In the genomic region with DNA sequence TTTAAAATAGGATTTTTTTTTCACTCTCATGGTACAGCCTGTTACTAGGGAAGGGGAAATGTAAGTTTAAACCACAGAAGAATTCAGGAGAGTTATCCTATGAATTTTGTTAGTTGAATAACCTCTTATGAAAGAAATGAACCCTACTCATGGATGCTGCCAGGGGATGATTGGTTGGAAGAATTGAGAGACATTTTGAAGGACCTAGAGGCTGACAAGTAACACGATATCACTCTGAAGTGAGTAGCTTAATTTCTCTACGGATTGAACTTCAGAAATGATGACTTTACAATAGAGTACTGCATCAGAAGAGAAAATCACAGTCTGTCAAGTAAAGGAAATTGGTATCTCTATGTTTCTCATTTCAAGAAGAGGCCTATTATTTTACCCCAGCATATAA, we compare ENCODE assay signal across 25 cellular contexts.
"Had no signal": no experiment of that assay in that cellular context is flagged by ENCODE, and none has a peak within 500 bp of the region (broad histone marks: within the 10 kb centered on the region; RNA-seq: fewer than 3 reads in every experiment).

No MANE protein-coding gene starts in this region.

- DNase-seq: activated CD4-positive, alpha-beta T cell treated with anti-CD3 and anti-CD28 coated beads, Interleukin-2, amount 50 U/mL, for 1 hour; activated CD8-positive, alpha-beta T cell treated with anti-CD3 and anti-CD28 coated beads, Interleukin-2, amount 10 ng/mL, durations not matched to agents 7 days and 5 days; activated gamma-delta T cell; gastrocnemius medialis; hypothalamus; left cardiac atrium; midbrain; ovary; stimulated activated CD4-positive, alpha-beta T cell treated with anti-CD3 and anti-CD28 coated beads, Interleukin-2, amount 100 ng/mL, for 24 hours; stimulated activated naive CD8-positive, alpha-beta T cell treated with anti-CD3 and anti-CD28 coated beads, Interleukin-15, amount 100 ng/mL, for 72 hours; T-cell had no signal

- H3K27me3 Mint-ChIP-seq: activated naive CD4-positive, alpha-beta T cell treated with anti-CD3 and anti-CD28 coated beads, Interleukin-2, amount 50 U/mL, for 24 hours; natural killer cell treated with Interleukin-12 subunit alpha and Interleukin-12 subunit beta and Interleukin-15 and Interleukin-18, amount 100 ng/mL, for 72 hours; stimulated activated naive CD8-positive, alpha-beta T cell treated with anti-CD3 and anti-CD28 coated beads, Interleukin-15, amount 100 ng/mL, for 72 hours; T-cell had no signal

- H3K9me3 ChIP-seq: ascending aorta, gastrocnemius medialis, neutrophil, ovary, prostate gland, right atrium auricular region, suprapubic skin, tibial nerve had no signal

- ATAC-seq: activated CD4-positive, CD25-positive, alpha-beta regulatory T cell treated with anti-CD3 and anti-CD28 coated beads, Interleukin-2, amount 50 U/mL, for 24 hours; activated CD8-positive, alpha-beta T cell treated with anti-CD3 and anti-CD28 coated beads, Interleukin-2, amount 10 ng/mL, durations not matched to agents 7 days and 5 days; gastrocnemius medialis; left cardiac atrium; natural killer cell treated with Interleukin-12 subunit alpha and Interleukin-12 subunit beta and Interleukin-15 and Interleukin-18, amount 100 ng/mL, for 72 hours; stimulated activated effector memory CD8-positive, alpha-beta T cell treated with anti-CD3 and anti-CD28 coated beads, Interleukin-12 subunit alpha, Interleukin-12 subunit beta, amount 100 ng/mL, for 72 hours; stimulated activated naive CD8-positive, alpha-beta T cell treated with anti-CD3 and anti-CD28 coated beads, Interleukin-15, amount 100 ng/mL, for 72 hours; T-cell had no signal

- H3K27me3 ChIP-seq: ascending aorta, gastrocnemius medialis, neutrophil, ovary, right atrium auricular region, suprapubic skin, tibial nerve had no signal

- H3K4me1 ChIP-seq: ascending aorta, gastrocnemius medialis, prostate gland, right atrium auricular region, suprapubic skin, tibial nerve had no signal

- H3K4me1 Mint-ChIP-seq: activated naive CD4-positive, alpha-beta T cell treated with anti-CD3 and anti-CD28 coated beads, Interleukin-2, amount 50 U/mL, for 24 hours; stimulated activated effector memory CD8-positive, alpha-beta T cell treated with anti-CD3 and anti-CD28 coated beads, Interleukin-12 subunit alpha, Interleukin-12 subunit beta, amount 100 ng/mL, for 72 hours; stimulated activated naive CD8-positive, alpha-beta T cell treated with anti-CD3 and anti-CD28 coated beads, Interleukin-15, amount 100 ng/mL, for 72 hours; T-cell had no signal

- H3K9me3 Mint-ChIP-seq: activated naive CD4-positive, alpha-beta T cell treated with anti-CD3 and anti-CD28 coated beads, Interleukin-2, amount 50 U/mL, for 24 hours had no signal

- H3K27ac Mint-ChIP-seq: activated CD8-positive, alpha-beta T cell treated with anti-CD3 and anti-CD28 coated beads, Interleukin-2, amount 10 ng/mL, durations not matched to agents 7 days and 5 days; activated naive CD4-positive, alpha-beta T cell treated with anti-CD3 and anti-CD28 coated beads, Interleukin-2, amount 50 U/mL, for 24 hours; activated T-helper 1 cell treated with anti-CD3 and anti-CD28 coated beads, Interleukin-12 subunit alpha, Interleukin-12 subunit beta, Interleukin-2, Interleukin-4 antibody, amounts not matched to agents 30 ng/mL and 10 ng/mL and 1 ng/mL, durations not matched to agents 14 hours and 24 hours and 36 hours; natural killer cell treated with Interleukin-12 subunit alpha and Interleukin-12 subunit beta and Interleukin-15 and Interleukin-18, amount 100 ng/mL, for 72 hours; stimulated activated effector memory CD8-positive, alpha-beta T cell treated with anti-CD3 and anti-CD28 coated beads, Interleukin-12 subunit alpha, Interleukin-12 subunit beta, amount 100 ng/mL, for 72 hours; stimulated activated naive CD8-positive, alpha-beta T cell treated with anti-CD3 and anti-CD28 coated beads, Interleukin-15, amount 100 ng/mL, for 72 hours; T-cell; T-helper 2 cell treated with Interferon-gamma antibody and Interleukin-4, amounts not matched to agents 5 μg/mL and 100 μg/mL, for 36 hours had no signal

- H3K4me3 ChIP-seq: ascending aorta, coronary artery, gastrocnemius medialis, ovary, prostate gland, right atrium auricular region, suprapubic skin, tibial nerve had no signal

- H3K27ac ChIP-seq: ascending aorta, coronary artery, gastrocnemius medialis, neutrophil, ovary, prostate gland, right atrium auricular region, suprapubic skin, tibial nerve, VCaP had no signal

- H3K4me3 Mint-ChIP-seq: activated CD8-positive, alpha-beta T cell treated with anti-CD3 and anti-CD28 coated beads, Interleukin-2, amount 10 ng/mL, durations not matched to agents 7 days and 5 days; activated naive CD4-positive, alpha-beta T cell treated with anti-CD3 and anti-CD28 coated beads, Interleukin-2, amount 50 U/mL, for 24 hours; activated T-helper 1 cell treated with anti-CD3 and anti-CD28 coated beads, Interleukin-12 subunit alpha, Interleukin-12 subunit beta, Interleukin-2, Interleukin-4 antibody, amounts not matched to agents 30 ng/mL and 10 ng/mL and 1 ng/mL, durations not matched to agents 14 hours and 24 hours and 36 hours; natural killer cell treated with Interleukin-12 subunit alpha and Interleukin-12 subunit beta and Interleukin-15 and Interleukin-18, amount 100 ng/mL, for 72 hours; stimulated activated effector memory CD8-positive, alpha-beta T cell treated with anti-CD3 and anti-CD28 coated beads, Interleukin-12 subunit alpha, Interleukin-12 subunit beta, amount 100 ng/mL, for 72 hours; stimulated activated naive CD8-positive, alpha-beta T cell treated with anti-CD3 and anti-CD28 coated beads, Interleukin-15, amount 100 ng/mL, for 72 hours; T-cell; T-helper 2 cell treated with Interferon-gamma antibody and Interleukin-4, amounts not matched to agents 5 μg/mL and 100 μg/mL, for 36 hours had no signal

- H3K36me3 ChIP-seq: ascending aorta, gastrocnemius medialis, neutrophil, ovary, prostate gland, right atrium auricular region, suprapubic skin, tibial nerve had no signal

- H3K36me3 Mint-ChIP-seq: activated naive CD4-positive, alpha-beta T cell treated with anti-CD3 and anti-CD28 coated beads, Interleukin-2, amount 50 U/mL, for 24 hours; natural killer cell treated with Interleukin-12 subunit alpha and Interleukin-12 subunit beta and Interleukin-15 and Interleukin-18, amount 100 ng/mL, for 72 hours; stimulated activated effector memory CD8-positive, alpha-beta T cell treated with anti-CD3 and anti-CD28 coated beads, Interleukin-12 subunit alpha, Interleukin-12 subunit beta, amount 100 ng/mL, for 72 hours; T-cell had no signal
